ENCODE assay signal across 17 cellular contexts in the genomic region with DNA sequence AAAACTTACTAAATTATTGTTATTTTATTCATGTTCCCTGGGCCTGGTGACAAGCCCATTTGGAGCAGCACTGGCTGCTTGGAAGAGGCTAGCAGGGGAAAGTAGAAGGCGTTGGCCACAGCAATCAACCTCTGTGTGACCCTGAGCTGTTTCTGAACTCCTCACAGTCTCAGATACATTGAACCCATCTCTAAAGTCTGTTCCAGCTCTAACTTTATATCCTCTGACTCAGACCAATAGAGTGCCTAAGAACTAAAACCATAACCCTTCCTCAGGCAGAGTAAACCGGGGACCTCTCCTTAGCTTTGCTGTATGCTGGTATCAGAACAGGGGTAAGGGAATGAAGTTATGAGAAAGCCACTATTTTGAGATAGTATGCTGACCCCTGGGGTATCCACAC.
DNase-seq lines count a peak whose midpoint lies in the region; ATAC-seq, FAIRE-seq and TF ChIP-seq lines count a peak whose summit lies in the region.
"Had no signal": no experiment of that assay in that cellular context is flagged by ENCODE, and none has a peak within 500 bp of the region (broad histone marks: within the 10 kb centered on the region; RNA-seq: fewer than 3 reads in every experiment).

No MANE protein-coding gene starts in this region.

- TF ChIP-seq RAD21 in GM12878 (IDR thresholded peaks at IDR 0.05; ENCODE audit: insufficient read depth, low read depth, low read length), result peak; percentile 3; the same call in 1 of the 2 replicates

- no TSS peak for BruUV-seq in GM12878 (replicated peaks; lab: Mats Ljungman, UMichigan)
- BruUV-seq in A673 (replicated peaks; lab: Mats Ljungman, UMichigan), result no TSS peak

- intact Hi-C loops in GM12878 (cut with micrococcal nuclease; ENCODE audit: unreplicated experiment), result loop anchor here (5.0 kb wide), 1 partner anchor 284 kb away; no protein-coding TSS in a partner anchor
- intact Hi-C loops in A673 (cut with micrococcal nuclease; ENCODE audit: unreplicated experiment), result loop anchor here (5.0 to 10.0 kb wide), 2 partner anchors 99 to 464 kb away; a partner anchor contains a TSS
- intact Hi-C loops in left ventricle myocardium inferior (cut with micrococcal nuclease), result loop anchor here (10.0 kb wide), 1 partner anchor 196 kb away; no protein-coding TSS in a partner anchor

- no peak overlapping the region for H3K9ac ChIP-seq in GM12878 (ENCODE audit: control insufficient read depth, insufficient read depth, low read length)
- H3K9ac ChIP-seq: parathyroid adenoma had no signal

- H2AFZ ChIP-seq in GM12878 (ENCODE audit: control insufficient read depth, low read depth, low read length), result no peak overlapping the region
- H2AFZ ChIP-seq: parathyroid adenoma had no signal

- peak; percentile 37 for DNase-seq in GM12878 (ENCODE audit: low read depth, low spot score)
- no peak for DNase-seq in A673 (ENCODE audit: low spot score)
- DNase-seq in T-helper 2 cell, result no peak
- no peak for DNase-seq in HK-2 (ENCODE audit: unreplicated experiment)
- DNase-seq in left ventricle myocardium inferior, result no peak
- DNase-seq: activated CD4-positive, alpha-beta memory T cell treated with anti-CD3 and anti-CD28 coated beads, Interleukin-2, amount 10 ng/mL, durations not matched to agents 7 days and 5 days; activated naive CD4-positive, alpha-beta T cell treated with anti-CD3 and anti-CD28 coated beads, Interleukin-2, amount 50 U/mL, for 16 hours; C1 segment of cervical spinal cord; hippocampal formation; NCI-H187; stimulated activated CD4-positive, alpha-beta T cell treated with anti-CD3 and anti-CD28 coated beads, Interleukin-1b, Interleukin-23, amount 100 ng/mL, for 48 hours; stimulated activated naive CD4-positive, alpha-beta T cell treated with Interleukin-2 at 50 U/mL for 16 hours; T-cell had no signal

- H3K9me3 ChIP-seq in GM12878 (replicated peaks; ENCODE audit: control insufficient read depth, insufficient read depth, low read length) (no peaks in the 10 kb centered on the region; the same call in 2 of the 3 replicates), A673 (ENCODE audit: low read depth, low read length, poor library complexity, severe bottlenecking) (no peaks in the 10 kb centered on the region), left ventricle myocardium inferior (replicated peaks) (peaks cover under 1% of the 10 kb centered on the region)

- SMC1A ChIA-PET in GM12878 (lab: Charles Lee; ENCODE audit: uncharacterized antibody, unreplicated experiment), result interaction anchor here (0.6 to 12.6 kb wide), 35 partner anchors 9 to 657 kb away, joined by 3 to 301 read pairs (median 4); a partner anchor contains a TSS

- H3K79me2 ChIP-seq in GM12878 (ENCODE audit: control insufficient read depth, insufficient read depth, low read length), result no peaks in the 10 kb centered on the region
- H3K79me2 ChIP-seq: parathyroid adenoma had no signal

- no peak for FAIRE-seq in GM12878 (lab: Jason Lieb, UNC)

- peak; percentile 83 for ATAC-seq in GM18867 (IDR thresholded peaks at IDR 0.05; ENCODE audit: unreplicated experiment)
- ATAC-seq in GM21515 (IDR thresholded peaks at IDR 0.05; ENCODE audit: unreplicated experiment), result peak; percentile 78
- peak; percentile 86 for ATAC-seq in HG03045 (IDR thresholded peaks at IDR 0.05; ENCODE audit: unreplicated experiment)
- peak; percentile 84 for ATAC-seq in GM12878
- ATAC-seq: T-cell had no signal

- no peak overlapping the region for H3K4me3 ChIP-seq in GM12878
- no peak overlapping the region for H3K4me3 ChIP-seq in A673 (ENCODE audit: low read depth, low read length, poor library complexity, severe bottlenecking)
- no peak overlapping the region for H3K4me3 ChIP-seq in left ventricle myocardium inferior

- H3K27ac ChIP-seq in GM12878 (ENCODE audit: control insufficient read depth, insufficient read depth), result peak overlapping the region; percentile 61
- H3K27ac ChIP-seq in A673 (ENCODE audit: low read depth, low read length, poor library complexity, severe bottlenecking), result no peak overlapping the region
- no peak overlapping the region for H3K27ac ChIP-seq in left ventricle myocardium inferior (replicated peaks)
- H3K27ac ChIP-seq: parathyroid adenoma had no signal

- H3K27me3 ChIP-seq in GM12878 (replicated peaks in 1 of 2; ENCODE audit: control insufficient read depth in 2 of 2, insufficient read depth in 2 of 2, low read length in 1 of 2) (no peaks in the 10 kb centered on the region), A673 (replicated peaks; ENCODE audit: insufficient read depth, low read depth, low read length, poor library complexity) (no peaks in the 10 kb centered on the region), left ventricle myocardium inferior (ENCODE audit: low read depth) (peaks cover 8% of the 10 kb centered on the region)

- TF ChIP-seq CTCF in GM12878 (IDR thresholded peaks at IDR 0.05 in 2 of 3, conservative IDR thresholded peaks at IDR 0.05 in 1 of 3; ENCODE audit: control insufficient read depth in 2 of 3, extremely low read depth in 1 of 3, insufficient read depth in 1 of 3, low read depth in 3 of 3, low read length in 3 of 3) (no peak), A673 (conservative IDR thresholded peaks at IDR 0.05; ENCODE audit: low read depth, low read length) (no peak), left ventricle myocardium inferior (IDR thresholded peaks at IDR 0.05; ENCODE audit: borderline replicate concordance) (no peak)

- TF ChIP-seq POLR2A in GM12878 (IDR thresholded peaks at IDR 0.05; ENCODE audit: low read depth, low read length), result no peak

- in situ Hi-C loops in GM12878 (cut with MboI), result loop anchor here (5.0 to 10.0 kb wide), 2 partner anchors 199 to 486 kb away; no protein-coding TSS in a partner anchor

- 0% methylated on average over 2 of the region's 2 CpGs for WGBS in GM12878 (ENCODE audit: insufficient coverage, insufficient replicate concordance, low lambda C conversion rate, missing lambda C conversion rate)

- RAD21 ChIA-PET in GM12878 (lab: Charles Lee; ENCODE audit: unreplicated experiment), result interaction anchor here (0.6 to 7.5 kb wide), 33 partner anchors 9 to 487 kb away, joined by 3 to 247 read pairs (median 4); a partner anchor contains a TSS

- no peaks in the 10 kb centered on the region for H3K36me3 ChIP-seq in GM12878 (ENCODE audit: control insufficient read depth in 2 of 2, insufficient read depth in 2 of 2, low read length in 1 of 2)
- H3K36me3 ChIP-seq in A673 (ENCODE audit: insufficient read depth, low read length, poor library complexity, severe bottlenecking), result no peaks in the 10 kb centered on the region
- H3K36me3 ChIP-seq in left ventricle myocardium inferior, result no peaks in the 10 kb centered on the region

- POLR2A ChIA-PET in GM12878 (lab: Charles Lee), result interaction anchor here (0.6 to 2.9 kb wide), 8 partner anchors 21 to 198 kb away, joined by 3 to 9 read pairs (median 4); a partner anchor contains a TSS
- POLR2A ChIA-PET in A673 (lab: Charles Lee; ENCODE audit: low non-redundant PET), result interaction anchor here (0.7 kb wide), 1 partner anchor 339 kb away, joined by 3 read pairs; no protein-coding TSS in a partner anchor

- no peak for TF ChIP-seq EP300 in GM12878 (IDR thresholded peaks at IDR 0.05; ENCODE audit: borderline replicate concordance in 1 of 2, control insufficient read depth in 1 of 2, low read depth in 2 of 2, low read length in 2 of 2)

- CTCF ChIA-PET in GM12878 (lab: Yijun Ruan, JAX), result interaction anchor here (0.6 to 11.5 kb wide), 21 partner anchors 10 to 487 kb away, joined by 3 to 341 read pairs (median 10); a partner anchor contains a TSS
- CTCF ChIA-PET in A673 (lab: Charles Lee), result interaction anchor here (0.7 to 1.5 kb wide), 2 partner anchors 98 to 195 kb away, joined by 5 to 7 read pairs; no protein-coding TSS in a partner anchor

- H3K4me2 ChIP-seq in GM12878 (ENCODE audit: control insufficient read depth, insufficient read depth), result no peak overlapping the region

- H4K20me1 ChIP-seq in GM12878 (ENCODE audit: control insufficient read depth, insufficient read depth), result no peaks in the 10 kb centered on the region

- H3K4me1 ChIP-seq in GM12878 (ENCODE audit: control insufficient read depth, insufficient read depth, low read length) (peaks cover 6% of the 10 kb centered on the region), A673 (ENCODE audit: insufficient read depth, low read length, poor library complexity, severe bottlenecking) (peaks cover 4% of the 10 kb centered on the region), left ventricle myocardium inferior (no peaks in the 10 kb centered on the region)
- H3K4me1 ChIP-seq: parathyroid adenoma had no signal

TF ChIP-seq in GM12878, 131 proteins besides CTCF, POLR2A, EP300 and RAD21 (continues in another document):
- TF ChIP-seq FOXK2 (IDR thresholded peaks at IDR 0.05) (no peak), RFX5 (IDR thresholded peaks at IDR 0.05; ENCODE audit: low read depth, low read length) (no peak), IRF4 (IDR thresholded peaks at IDR 0.05; ENCODE audit: low read depth, low read length) (peak; percentile 79), SIX5 (IDR thresholded peaks at IDR 0.05; ENCODE audit: low read depth, low read length, severe bottlenecking) (no peak), DPF2 (IDR thresholded peaks at IDR 0.05) (0 out of 2 replicates have a peak, but pooled peaks have one; percentile 20), NRF1 (conservative IDR thresholded peaks at IDR 0.05; ENCODE audit: low read depth, low read length) (no peak), ETV6 (conservative IDR thresholded peaks at IDR 0.05 in 1 of 2, IDR thresholded peaks at IDR 0.05 in 1 of 2; ENCODE audit: borderline replicate concordance in 1 of 2, low read depth in 1 of 2) (peak in 1 of 2 experiments; percentile 38; a peak in 1 of 4 replicates), NFIC (IDR thresholded peaks at IDR 0.05; ENCODE audit: low read depth, low read length) (peak; percentile 86), TAF1 (IDR thresholded peaks at IDR 0.05; ENCODE audit: borderline replicate concordance, low read depth, low read length) (no peak), CHD4 (IDR thresholded peaks at IDR 0.05) (no peak), POLR2AphosphoS2 (IDR thresholded peaks at IDR 0.05; ENCODE audit: low read depth, low read length) (no peak)
- TF ChIP-seq, protein P1, sequence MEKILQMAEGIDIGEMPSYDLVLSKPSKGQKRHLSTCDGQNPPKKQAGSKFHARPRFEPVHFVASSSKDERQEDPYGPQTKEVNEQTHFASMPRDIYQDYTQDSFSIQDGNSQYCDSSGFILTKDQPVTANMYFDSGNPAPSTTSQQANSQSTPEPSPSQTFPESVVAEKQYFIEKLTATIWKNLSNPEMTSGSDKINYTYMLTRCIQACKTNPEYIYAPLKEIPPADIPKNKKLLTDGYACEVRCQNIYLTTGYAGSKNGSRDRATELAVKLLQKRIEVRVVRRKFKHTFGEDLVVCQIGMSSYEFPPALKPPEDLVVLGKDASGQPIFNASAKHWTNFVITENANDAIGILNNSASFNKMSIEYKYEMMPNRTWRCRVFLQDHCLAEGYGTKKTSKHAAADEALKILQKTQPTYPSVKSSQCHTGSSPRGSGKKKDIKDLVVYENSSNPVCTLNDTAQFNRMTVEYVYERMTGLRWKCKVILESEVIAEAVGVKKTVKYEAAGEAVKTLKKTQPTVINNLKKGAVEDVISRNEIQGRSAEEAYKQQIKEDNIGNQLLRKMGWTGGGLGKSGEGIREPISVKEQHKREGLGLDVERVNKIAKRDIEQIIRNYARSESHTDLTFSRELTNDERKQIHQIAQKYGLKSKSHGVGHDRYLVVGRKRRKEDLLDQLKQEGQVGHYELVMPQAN (conservative IDR thresholded peaks at IDR 0.05), result no peak
